18 cellular contexts compared by ENCODE assay signal in genomic region chr1:170789063-170789462, GRCh38.
DNase-seq lines count a peak whose midpoint lies in the region; ATAC-seq, FAIRE-seq and TF ChIP-seq lines count a peak whose summit lies in the region.
"Had no signal": no experiment of that assay in that cellular context is flagged by ENCODE, and none has a peak within 500 bp of the region (broad histone marks: within the 10 kb centered on the region; RNA-seq: fewer than 3 reads in every experiment).

No MANE protein-coding gene starts in this region.

- no peaks in the 10 kb centered on the region for H3K9me3 ChIP-seq in GM12878 (replicated peaks; ENCODE audit: control insufficient read depth, insufficient read depth, low read length)

- TF ChIP-seq CTCF in GM12878 (IDR thresholded peaks at IDR 0.05 in 2 of 3, conservative IDR thresholded peaks at IDR 0.05 in 1 of 3; ENCODE audit: control insufficient read depth in 2 of 3, extremely low read depth in 1 of 3, insufficient read depth in 1 of 3, low read depth in 3 of 3, low read length in 3 of 3) = no peak

- in situ Hi-C loops in GM12878 (cut with MboI) = no loop called here

- no peak overlapping the region for H2AFZ ChIP-seq in GM12878 (ENCODE audit: control insufficient read depth, low read depth, low read length)

- H3K4me2 ChIP-seq in GM12878 (ENCODE audit: control insufficient read depth, insufficient read depth) = no peak overlapping the region

- CTCF ChIA-PET in GM12878 (lab: Yijun Ruan, JAX) = no interaction called here

- H3K4me1 ChIP-seq in GM12878 (ENCODE audit: control insufficient read depth, insufficient read depth, low read length) = no peaks in the 10 kb centered on the region

- no peaks in the 10 kb centered on the region for H3K79me2 ChIP-seq in GM12878 (ENCODE audit: control insufficient read depth, insufficient read depth, low read length)

- H3K36me3 ChIP-seq in GM12878 (ENCODE audit: control insufficient read depth in 2 of 2, insufficient read depth in 2 of 2, low read length in 1 of 2) = no peaks in the 10 kb centered on the region

- TF ChIP-seq POLR2A in GM12878 (IDR thresholded peaks at IDR 0.05; ENCODE audit: low read depth, low read length) = no peak

- TF ChIP-seq EP300 in GM12878 (IDR thresholded peaks at IDR 0.05; ENCODE audit: borderline replicate concordance in 1 of 2, control insufficient read depth in 1 of 2, low read depth in 2 of 2, low read length in 2 of 2) = no peak

- RAD21 ChIA-PET in GM12878 (lab: Charles Lee; ENCODE audit: unreplicated experiment) = no interaction called here

- POLR2A ChIA-PET in GM12878 (lab: Charles Lee) = no interaction called here

- H4K20me1 ChIP-seq in GM12878 (ENCODE audit: control insufficient read depth, insufficient read depth) = no peaks in the 10 kb centered on the region

- TF ChIP-seq RAD21 in GM12878 (IDR thresholded peaks at IDR 0.05; ENCODE audit: insufficient read depth, low read depth, low read length) = no peak

- SMC1A ChIA-PET in GM12878 (lab: Charles Lee; ENCODE audit: uncharacterized antibody, unreplicated experiment) = interaction anchor here (1.4 kb wide), 1 partner anchor 62 kb away, joined by 3 read pairs; no protein-coding TSS in a partner anchor

- WGBS in GM12878 (ENCODE audit: insufficient coverage, insufficient replicate concordance, low lambda C conversion rate, missing lambda C conversion rate) = 0% methylated on average over 2 of the region's 2 CpGs

- no TSS peak for BruUV-seq in GM12878 (replicated peaks; lab: Mats Ljungman, UMichigan)

- no peak overlapping the region for H3K27ac ChIP-seq in GM12878 (ENCODE audit: control insufficient read depth, insufficient read depth)
- H3K27ac ChIP-seq: C4-2B had no signal

- FAIRE-seq in GM12878 (lab: Jason Lieb, UNC) = no peak
- FAIRE-seq: A204.1, GM12892, RCC 7860 had no signal

- intact Hi-C loops in GM12878 (cut with micrococcal nuclease; ENCODE audit: unreplicated experiment) = no loop called here

- DNase-seq in GM12878 (ENCODE audit: low read depth, low spot score) = no peak
- no peak for DNase-seq in EL
- DNase-seq in OCI-M2 (lab: John Stamatoyannopoulos, UW; ENCODE audit: unreplicated experiment) = no peak
- DNase-seq in amniotic stem cell (lab: John Stamatoyannopoulos, UW) = no peak
- DNase-seq: HCEC 1CT, KBM-7, NCI-H1092 treated with DMSO at 0.1 percent for 48 hours, NCI-H1694, NCI-H774, SIG-M5 had no signal

- ATAC-seq in GM18499 (IDR thresholded peaks at IDR 0.05; ENCODE audit: insufficient read depth, unreplicated experiment) (peak; percentile 63), GM21825 (IDR thresholded peaks at IDR 0.05; ENCODE audit: unreplicated experiment) (peak; percentile 67), HG03378 (IDR thresholded peaks at IDR 0.05; ENCODE audit: unreplicated experiment) (peak; percentile 65), GM12878 (peak; percentile 26; the same call in 2 of the 3 replicates), HG03469 (IDR thresholded peaks at IDR 0.05; ENCODE audit: unreplicated experiment) (no peak)

- H3K4me3 ChIP-seq in GM12878 = no peak overlapping the region

- H3K9ac ChIP-seq in GM12878 (ENCODE audit: control insufficient read depth, insufficient read depth, low read length) = no peak overlapping the region

- H3K27me3 ChIP-seq in GM12878 (replicated peaks in 1 of 2; ENCODE audit: control insufficient read depth in 2 of 2, insufficient read depth in 2 of 2, low read length in 1 of 2) = no peaks in the 10 kb centered on the region

TF ChIP-seq in GM12878, 131 proteins besides CTCF, POLR2A, EP300 and RAD21:
- TF ChIP-seq SKIL (IDR thresholded peaks at IDR 0.05; ENCODE audit: low read depth, poor library complexity, severe bottlenecking) (no peak), CREM (IDR thresholded peaks at IDR 0.05; ENCODE audit: low read depth) (no peak), NBN (IDR thresholded peaks at IDR 0.05) (no peak), RAD51 (IDR thresholded peaks at IDR 0.05) (peak; percentile 55; the same call in 1 of the 2 replicates), RCOR1 (conservative IDR thresholded peaks at IDR 0.05; ENCODE audit: low read depth, low read length) (no peak), MLLT1 (IDR thresholded peaks at IDR 0.05) (no peak), POLR2AphosphoS5 (IDR thresholded peaks at IDR 0.05; ENCODE audit: low read length) (no peak), JUND (IDR thresholded peaks at IDR 0.05; ENCODE audit: low read depth, low read length) (no peak), PML (IDR thresholded peaks at IDR 0.05; ENCODE audit: low read length) (no peak), BHLHE40 (IDR thresholded peaks at IDR 0.05; ENCODE audit: borderline replicate concordance in 1 of 2, low read depth in 2 of 2, low read length in 1 of 2) (peak in 1 of 2 experiments; percentile 18; a peak in 1 of 4 replicates), BCL11A (IDR thresholded peaks at IDR 0.05; ENCODE audit: low read depth, low read length) (no peak), MEF2B (IDR thresholded peaks at IDR 0.05; ENCODE audit: partially characterized antibody, poor library complexity, severe bottlenecking) (peak; percentile 50), FOXK2 (IDR thresholded peaks at IDR 0.05) (no peak), PKNOX1 (IDR thresholded peaks at IDR 0.05) (no peak), YY1 (IDR thresholded peaks at IDR 0.05; ENCODE audit: low read depth, low read length) (no peak)
